Comparison of ENCODE assay signal across 1 cellular context in genomic region chr1:223714849-223715709, GRCh38.
TF ChIP-seq lines count a peak whose summit lies in the region.

No MANE protein-coding gene starts in this region.

TF ChIP-seq in K562, 482 proteins besides CTCF, POLR2A, EP300 and RAD21 (continued from another document):
- TF ChIP-seq RREB1 (CRISPR knock-in tag; IDR thresholded peaks at IDR 0.05) (0 out of 2 replicates have a peak, but pooled peaks have one; percentile 19), ZKSCAN8 (CRISPR knock-in tag; IDR thresholded peaks at IDR 0.05) (no peak), TAF1 (IDR thresholded peaks at IDR 0.05; ENCODE audit: control insufficient read depth, extremely low read depth, insufficient read depth, low read length, severe bottlenecking) (peak; percentile 21), ZNF583 (CRISPR knock-in tag; IDR thresholded peaks at IDR 0.05) (no peak), ZNF699 (CRISPR knock-in tag; IDR thresholded peaks at IDR 0.05; ENCODE audit: insufficient replicate concordance) (no peak), CBFA2T3 (IDR thresholded peaks at IDR 0.05) (peak; percentile 37), ZNF24 (IDR thresholded peaks at IDR 0.05) (peak; percentile 83), SAP30 (IDR thresholded peaks at IDR 0.05; ENCODE audit: borderline replicate concordance, insufficient read depth, low read depth, low read length, poor library complexity, severe bottlenecking) (no peak), CTCFL (IDR thresholded peaks at IDR 0.05; ENCODE audit: borderline replicate concordance, insufficient read depth, low read depth, low read length, poor library complexity, severe bottlenecking) (no peak)
